In genomic region chr5:104800440-104801048, GRCh38 we compare ENCODE assay signal across 12 cellular contexts.
A peak's percentile ranks its signal among the peaks of the same experiment; 100 is the strongest.
DNase-seq lines count a peak whose midpoint lies in the region; ATAC-seq and TF ChIP-seq lines count a peak whose summit lies in the region.
"Had no signal": no experiment of that assay in that cellular context is flagged by ENCODE, and none has a peak within 500 bp of the region (broad histone marks: within the 10 kb centered on the region; RNA-seq: fewer than 3 reads in every experiment).

No MANE protein-coding gene starts in this region.

- in situ Hi-C loops in T47D (cut with HindIII; ENCODE audit: low pct_unique_long_range_greater_than_20kb, low sequenced_read_pairs): no loop called here

- H3K79me2 ChIP-seq in osteoblast (ENCODE audit: insufficient read depth, low read length): no peaks in the 10 kb centered on the region

- no peak overlapping the region for H3K4me3 ChIP-seq in osteoblast (ENCODE audit: insufficient read depth, low read length)
- no peak overlapping the region for H3K4me3 ChIP-seq in aorta (ENCODE audit: low read length in 2 of 2)

- H3K9me3 ChIP-seq in osteoblast (ENCODE audit: low read depth, low read length) (no peaks in the 10 kb centered on the region), aorta (ENCODE audit: control insufficient read depth, low read length) (no peaks in the 10 kb centered on the region)
- H3K9me3 ChIP-seq: neutrophil had no signal

- H3K27me3 ChIP-seq in osteoblast (ENCODE audit: insufficient read depth, low read length) (no peaks in the 10 kb centered on the region), aorta (ENCODE audit: control insufficient read depth in 1 of 2, insufficient read depth in 2 of 2, low read length in 1 of 2) (no peaks in the 10 kb centered on the region)
- H3K27me3 ChIP-seq: neutrophil had no signal

- no peak overlapping the region for H2AFZ ChIP-seq in osteoblast (ENCODE audit: low read length)

- H3K4me1 ChIP-seq in osteoblast (ENCODE audit: insufficient read depth, low read length): no peaks in the 10 kb centered on the region
- no peaks in the 10 kb centered on the region for H3K4me1 ChIP-seq in aorta (ENCODE audit: control insufficient read depth in 1 of 2, insufficient read depth in 2 of 2, low read length in 2 of 2)

- intact Hi-C loops in Right ventricle myocardium superior (cut with DNase I): no loop called here
- intact Hi-C loops in aorta (cut with DNase I): no loop called here

- no peak overlapping the region for H3K4me2 ChIP-seq in osteoblast (ENCODE audit: insufficient read depth, low read length)

- ATAC-seq in GM18868 (IDR thresholded peaks at IDR 0.05; ENCODE audit: unreplicated experiment) (peak; percentile 82), Right ventricle myocardium superior (ENCODE audit: poor library complexity) (no peak), HG02973 (IDR thresholded peaks at IDR 0.05; ENCODE audit: unreplicated experiment) (no peak), aorta (ENCODE audit: low FRiP score) (no peak)

- peak; percentile 51 for DNase-seq in MV-4-11 (lab: John Stamatoyannopoulos, UW)
- DNase-seq in T47D (ENCODE audit: low read depth in 1 of 2, low spot score in 1 of 2): peak; percentile 2 to 57
- DNase-seq in osteoblast (ENCODE audit: insufficient read length, low spot score, missing footprints): no peak
- DNase-seq in Right ventricle myocardium superior: no peak
- no peak for DNase-seq in aorta
- DNase-seq in EL: no peak
- DNase-seq: activated gamma-delta T cell treated with Interleukin-2 at 50 U/mL for 16 hours; NCI-H526 treated with DMSO at 0.1 percent for 48 hours; stimulated activated CD4-positive, alpha-beta T cell treated with anti-CD3 and anti-CD28 coated beads, Interleukin-4, amount 100 ng/mL, for 4 hours had no signal

- H4K20me1 ChIP-seq in osteoblast (ENCODE audit: insufficient read depth, low read length): no peaks in the 10 kb centered on the region

- H3K36me3 ChIP-seq in osteoblast (ENCODE audit: insufficient read depth, low read length) (no peaks in the 10 kb centered on the region), aorta (ENCODE audit: control insufficient read depth in 1 of 2, insufficient read depth in 2 of 2, low read length in 1 of 2) (no peaks in the 10 kb centered on the region)
- H3K36me3 ChIP-seq: neutrophil had no signal

- peak; percentile 19 for TF ChIP-seq CTCF in osteoblast (IDR thresholded peaks at IDR 0.05; ENCODE audit: extremely low read depth, low read depth, low read length)

- 78 to 86% methylated on average over 4 of the region's 4 CpGs for WGBS in aorta, 2 donors

- no peak overlapping the region for H3K27ac ChIP-seq in osteoblast (ENCODE audit: low read depth, low read length)
- H3K27ac ChIP-seq in aorta (ENCODE audit: low read depth in 1 of 2, low read length in 2 of 2): no peak overlapping the region
- H3K27ac ChIP-seq: neutrophil had no signal

Comparison
In these comparisons a context has a peak if more than half of its experiments do, and no peak if none do; other contexts are left out.
1. DNase-seq: peak in MV-4-11 (single experiment) and T47D (2 of 2); none in osteoblast (single experiment), Right ventricle myocardium superior (single experiment), aorta (0 of 2) and EL (single experiment).